ENCODE assay signal across 1 cellular context in genomic region chr6:150409576-150410066, GRCh38.
TF ChIP-seq lines count a peak whose summit lies in the region.

No MANE protein-coding gene starts in this region.

TF ChIP-seq in K562, 482 proteins besides CTCF, POLR2A, EP300 and RAD21 (continued from another document):
- TF ChIP-seq, protein P1, sequence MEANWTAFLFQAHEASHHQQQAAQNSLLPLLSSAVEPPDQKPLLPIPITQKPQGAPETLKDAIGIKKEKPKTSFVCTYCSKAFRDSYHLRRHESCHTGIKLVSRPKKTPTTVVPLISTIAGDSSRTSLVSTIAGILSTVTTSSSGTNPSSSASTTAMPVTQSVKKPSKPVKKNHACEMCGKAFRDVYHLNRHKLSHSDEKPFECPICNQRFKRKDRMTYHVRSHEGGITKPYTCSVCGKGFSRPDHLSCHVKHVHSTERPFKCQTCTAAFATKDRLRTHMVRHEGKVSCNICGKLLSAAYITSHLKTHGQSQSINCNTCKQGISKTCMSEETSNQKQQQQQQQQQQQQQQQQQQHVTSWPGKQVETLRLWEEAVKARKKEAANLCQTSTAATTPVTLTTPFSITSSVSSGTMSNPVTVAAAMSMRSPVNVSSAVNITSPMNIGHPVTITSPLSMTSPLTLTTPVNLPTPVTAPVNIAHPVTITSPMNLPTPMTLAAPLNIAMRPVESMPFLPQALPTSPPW (CRISPR knock-in tag; IDR thresholded peaks at IDR 0.05) = peak; percentile 38; the same call in 1 of the 2 replicates
- peak; percentile 96 for TF ChIP-seq NFIX (CRISPR knock-in tag; IDR thresholded peaks at IDR 0.05; ENCODE audit: low read depth)
- TF ChIP-seq THRAP3 (IDR thresholded peaks at IDR 0.05; ENCODE audit: borderline replicate concordance) = no peak
- no peak for TF ChIP-seq FOXP1 (CRISPR knock-in tag; IDR thresholded peaks at IDR 0.05)
